Comparison of ENCODE assay signal across 1 cellular context in the genomic region with DNA sequence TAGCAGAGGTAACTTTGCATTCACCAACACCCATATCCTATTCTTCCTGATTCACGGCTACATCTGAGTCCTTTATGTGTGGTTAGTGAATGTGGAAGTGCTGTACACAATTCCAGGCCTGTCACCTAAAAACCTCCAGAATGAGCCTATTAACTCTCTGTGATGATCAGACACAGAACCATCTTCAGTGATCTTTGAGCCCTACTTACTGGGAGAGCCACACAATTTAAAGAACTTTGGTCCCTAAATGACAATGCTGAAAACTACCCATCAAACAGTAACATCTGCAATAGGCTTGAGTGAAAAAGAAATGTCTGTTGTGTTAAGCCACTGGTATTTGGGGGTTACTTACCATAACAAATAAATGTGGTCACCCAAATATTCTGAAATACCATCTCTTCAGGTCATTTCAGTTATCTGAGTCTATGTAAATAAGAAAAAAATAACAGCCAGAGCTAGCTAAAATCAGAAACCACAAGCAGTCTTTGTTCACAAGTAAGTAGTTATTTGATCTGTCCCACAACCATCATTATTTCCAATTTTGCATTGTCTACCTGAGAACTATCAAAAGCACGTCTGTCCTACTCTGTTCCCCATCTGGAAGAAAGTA.
TF ChIP-seq lines count a peak whose summit lies in the region.

No MANE protein-coding gene starts in this region.

TF ChIP-seq in HCT116, 20 proteins besides CTCF, POLR2A, EP300 and RAD21:
- TF ChIP-seq CBX3 (IDR thresholded peaks at IDR 0.05; ENCODE audit: low read depth), result no peak
- TF ChIP-seq CEBPB (IDR thresholded peaks at IDR 0.05; ENCODE audit: low read depth), result no peak
- no peak for TF ChIP-seq EGR1 (IDR thresholded peaks at IDR 0.05; ENCODE audit: low read depth)
- no peak for TF ChIP-seq POLR2AphosphoS5 (IDR thresholded peaks at IDR 0.05; ENCODE audit: low read depth, low read length)
- no peak for TF ChIP-seq JUND (IDR thresholded peaks at IDR 0.05)
- TF ChIP-seq, protein P1, sequence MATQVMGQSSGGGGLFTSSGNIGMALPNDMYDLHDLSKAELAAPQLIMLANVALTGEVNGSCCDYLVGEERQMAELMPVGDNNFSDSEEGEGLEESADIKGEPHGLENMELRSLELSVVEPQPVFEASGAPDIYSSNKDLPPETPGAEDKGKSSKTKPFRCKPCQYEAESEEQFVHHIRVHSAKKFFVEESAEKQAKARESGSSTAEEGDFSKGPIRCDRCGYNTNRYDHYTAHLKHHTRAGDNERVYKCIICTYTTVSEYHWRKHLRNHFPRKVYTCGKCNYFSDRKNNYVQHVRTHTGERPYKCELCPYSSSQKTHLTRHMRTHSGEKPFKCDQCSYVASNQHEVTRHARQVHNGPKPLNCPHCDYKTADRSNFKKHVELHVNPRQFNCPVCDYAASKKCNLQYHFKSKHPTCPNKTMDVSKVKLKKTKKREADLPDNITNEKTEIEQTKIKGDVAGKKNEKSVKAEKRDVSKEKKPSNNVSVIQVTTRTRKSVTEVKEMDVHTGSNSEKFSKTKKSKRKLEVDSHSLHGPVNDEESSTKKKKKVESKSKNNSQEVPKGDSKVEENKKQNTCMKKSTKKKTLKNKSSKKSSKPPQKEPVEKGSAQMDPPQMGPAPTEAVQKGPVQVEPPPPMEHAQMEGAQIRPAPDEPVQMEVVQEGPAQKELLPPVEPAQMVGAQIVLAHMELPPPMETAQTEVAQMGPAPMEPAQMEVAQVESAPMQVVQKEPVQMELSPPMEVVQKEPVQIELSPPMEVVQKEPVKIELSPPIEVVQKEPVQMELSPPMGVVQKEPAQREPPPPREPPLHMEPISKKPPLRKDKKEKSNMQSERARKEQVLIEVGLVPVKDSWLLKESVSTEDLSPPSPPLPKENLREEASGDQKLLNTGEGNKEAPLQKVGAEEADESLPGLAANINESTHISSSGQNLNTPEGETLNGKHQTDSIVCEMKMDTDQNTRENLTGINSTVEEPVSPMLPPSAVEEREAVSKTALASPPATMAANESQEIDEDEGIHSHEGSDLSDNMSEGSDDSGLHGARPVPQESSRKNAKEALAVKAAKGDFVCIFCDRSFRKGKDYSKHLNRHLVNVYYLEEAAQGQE (IDR thresholded peaks at IDR 0.05; ENCODE audit: low read depth), result no peak
- TF ChIP-seq ELF1 (IDR thresholded peaks at IDR 0.05; ENCODE audit: borderline replicate concordance, low read depth), result no peak
- TF ChIP-seq, protein P2, sequence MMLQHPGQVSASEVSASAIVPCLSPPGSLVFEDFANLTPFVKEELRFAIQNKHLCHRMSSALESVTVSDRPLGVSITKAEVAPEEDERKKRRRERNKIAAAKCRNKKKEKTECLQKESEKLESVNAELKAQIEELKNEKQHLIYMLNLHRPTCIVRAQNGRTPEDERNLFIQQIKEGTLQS (IDR thresholded peaks at IDR 0.05), result no peak
- TF ChIP-seq YY1 (IDR thresholded peaks at IDR 0.05; ENCODE audit: extremely low read depth, insufficient replicate concordance, low read depth, low read length), result no peak
- no peak for TF ChIP-seq SP1 (IDR thresholded peaks at IDR 0.05; ENCODE audit: low read depth)
- no peak for TF ChIP-seq FOSL1 (IDR thresholded peaks at IDR 0.05; ENCODE audit: low read depth)
- TF ChIP-seq SRF (IDR thresholded peaks at IDR 0.05; ENCODE audit: low read depth), result no peak
- no peak for TF ChIP-seq EZH2 (IDR thresholded peaks at IDR 0.05)
- TF ChIP-seq SIN3A (IDR thresholded peaks at IDR 0.05; ENCODE audit: low read depth), result no peak
- TF ChIP-seq, protein P3, sequence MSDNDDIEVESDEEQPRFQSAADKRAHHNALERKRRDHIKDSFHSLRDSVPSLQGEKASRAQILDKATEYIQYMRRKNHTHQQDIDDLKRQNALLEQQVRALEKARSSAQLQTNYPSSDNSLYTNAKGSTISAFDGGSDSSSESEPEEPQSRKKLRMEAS (IDR thresholded peaks at IDR 0.05), result no peak
- TF ChIP-seq EZH2phosphoT487 (IDR thresholded peaks at IDR 0.05; ENCODE audit: borderline replicate concordance), result no peak
- no peak for TF ChIP-seq TCF7L2 (IDR thresholded peaks at IDR 0.05; ENCODE audit: borderline replicate concordance, extremely low read depth, insufficient read depth, insufficient read length)
- TF ChIP-seq, protein P4, sequence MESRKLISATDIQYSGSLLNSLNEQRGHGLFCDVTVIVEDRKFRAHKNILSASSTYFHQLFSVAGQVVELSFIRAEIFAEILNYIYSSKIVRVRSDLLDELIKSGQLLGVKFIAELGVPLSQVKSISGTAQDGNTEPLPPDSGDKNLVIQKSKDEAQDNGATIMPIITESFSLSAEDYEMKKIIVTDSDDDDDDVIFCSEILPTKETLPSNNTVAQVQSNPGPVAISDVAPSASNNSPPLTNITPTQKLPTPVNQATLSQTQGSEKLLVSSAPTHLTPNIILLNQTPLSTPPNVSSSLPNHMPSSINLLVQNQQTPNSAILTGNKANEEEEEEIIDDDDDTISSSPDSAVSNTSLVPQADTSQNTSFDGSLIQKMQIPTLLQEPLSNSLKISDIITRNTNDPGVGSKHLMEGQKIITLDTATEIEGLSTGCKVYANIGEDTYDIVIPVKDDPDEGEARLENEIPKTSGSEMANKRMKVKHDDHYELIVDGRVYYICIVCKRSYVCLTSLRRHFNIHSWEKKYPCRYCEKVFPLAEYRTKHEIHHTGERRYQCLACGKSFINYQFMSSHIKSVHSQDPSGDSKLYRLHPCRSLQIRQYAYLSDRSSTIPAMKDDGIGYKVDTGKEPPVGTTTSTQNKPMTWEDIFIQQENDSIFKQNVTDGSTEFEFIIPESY (IDR thresholded peaks at IDR 0.05; ENCODE audit: extremely low read depth, insufficient replicate concordance, low read length), result no peak
